In the genomic region with DNA sequence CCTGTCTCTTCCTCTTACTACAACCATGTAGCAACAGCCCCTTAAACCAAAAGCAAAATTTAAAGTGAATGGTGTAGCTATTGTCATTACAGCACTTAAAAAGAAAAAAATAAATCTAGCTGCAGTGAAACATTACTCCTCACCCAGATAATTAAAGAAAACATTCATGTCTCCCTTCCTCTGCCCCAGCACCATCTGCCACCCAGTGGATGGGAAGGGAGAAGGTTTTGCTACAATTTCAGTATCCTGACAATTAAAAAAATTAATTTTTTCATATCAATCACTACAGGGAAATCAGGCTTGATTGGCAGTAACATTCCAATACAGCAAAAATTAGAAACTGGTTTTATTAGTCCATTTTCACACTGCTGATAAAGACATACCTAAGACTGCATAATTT, we compare ENCODE assay signal across 17 cellular contexts.
DNase-seq lines count a peak whose midpoint lies in the region; TF ChIP-seq lines count a peak whose summit lies in the region.
"Had no signal": no experiment of that assay in that cellular context is flagged by ENCODE, and none has a peak within 500 bp of the region (broad histone marks: within the 10 kb centered on the region; RNA-seq: fewer than 3 reads in every experiment).

No MANE protein-coding gene starts in this region.

- H3K27me3 Mint-ChIP-seq in chondrocyte (ENCODE audit: low read depth) (no peaks in the 10 kb centered on the region), osteocyte (ENCODE audit: unreplicated experiment) (peaks cover 3% of the 10 kb centered on the region)
- H3K27me3 Mint-ChIP-seq: activated B cell treated with CpG ODN at 0.5 μM for 24 hours; activated CD8-positive, alpha-beta memory T cell treated with anti-CD3 and anti-CD28 coated beads, Interleukin-2, amount 10 ng/mL, durations not matched to agents 7 days and 5 days had no signal

- TF ChIP-seq EP300 in stomach (IDR thresholded peaks at IDR 0.05), result no peak

- TF ChIP-seq POLR2A in stomach (IDR thresholded peaks at IDR 0.05), result no peak

- H3K9me3 Mint-ChIP-seq in chondrocyte (ENCODE audit: low read depth) (no peaks in the 10 kb centered on the region), osteocyte (ENCODE audit: unreplicated experiment) (no peaks in the 10 kb centered on the region)
- H3K9me3 Mint-ChIP-seq: activated B cell treated with CpG ODN at 0.5 μM for 24 hours; stimulated activated memory B cell treated with anti-CD40 and anti-IgM and Interleukin-4, amounts not matched to agents 10 μg/mL and 1 μg/mL and 100 μg/mL, for 72 hours had no signal

- H3K4me3 Mint-ChIP-seq in chondrocyte (ENCODE audit: unreplicated experiment), result no peak overlapping the region
- H3K4me3 Mint-ChIP-seq in osteocyte (ENCODE audit: unreplicated experiment), result no peak overlapping the region
- H3K4me3 Mint-ChIP-seq: activated B cell treated with CpG ODN at 0.5 μM for 24 hours; activated CD8-positive, alpha-beta memory T cell treated with anti-CD3 and anti-CD28 coated beads, Interleukin-2, amount 10 ng/mL, durations not matched to agents 7 days and 5 days; stimulated activated memory B cell treated with anti-CD40 and anti-IgM and Interleukin-4, amounts not matched to agents 10 μg/mL and 1 μg/mL and 100 μg/mL, for 72 hours had no signal

- peak; percentile 1 for DNase-seq in NCI-H82 (lab: John Stamatoyannopoulos, UW)
- DNase-seq in NCI-H82 treated with DMSO at 0.1 percent for 48 hours (lab: John Stamatoyannopoulos, UW; ENCODE audit: unreplicated experiment), result no peak
- peak; percentile 16 for DNase-seq in NCI-H1694 treated with DMSO at 0.1 percent for 48 hours (lab: John Stamatoyannopoulos, UW)
- DNase-seq in chondrocyte (ENCODE audit: low spot score), result no peak
- no peak for DNase-seq in osteocyte (ENCODE audit: extremely low spot score, unreplicated experiment)
- no peak for DNase-seq in posterior cingulate gyrus
- no peak for DNase-seq in stomach
- DNase-seq in superior temporal gyrus (ENCODE audit: extremely low spot score), result no peak
- DNase-seq: activated B cell treated with CpG ODN at 0.5 μM for 24 hours; activated CD8-positive, alpha-beta memory T cell treated with anti-CD3 and anti-CD28 coated beads, Interleukin-2, amount 10 ng/mL, durations not matched to agents 7 days and 5 days; aorta; spleen; T-helper 1 cell; trophoblast cell had no signal

- H3K27ac ChIP-seq in stomach, result no peak overlapping the region
- H3K27ac ChIP-seq: A549, hepatocyte, spleen had no signal

- H3K36me3 Mint-ChIP-seq in chondrocyte (ENCODE audit: low read depth) (no peaks in the 10 kb centered on the region), osteocyte (ENCODE audit: unreplicated experiment) (no peaks in the 10 kb centered on the region)
- H3K36me3 Mint-ChIP-seq: activated CD8-positive, alpha-beta memory T cell treated with anti-CD3 and anti-CD28 coated beads, Interleukin-2, amount 10 ng/mL, durations not matched to agents 7 days and 5 days; stimulated activated memory B cell treated with anti-CD40 and anti-IgM and Interleukin-4, amounts not matched to agents 10 μg/mL and 1 μg/mL and 100 μg/mL, for 72 hours had no signal

- peaks cover 0 to 9% (median 0%) of the 10 kb centered on the region in 3 donors for H3K27me3 ChIP-seq in stomach
- H3K27me3 ChIP-seq: hepatocyte had no signal

- H3K4me1 Mint-ChIP-seq in chondrocyte (ENCODE audit: low read depth) (peaks cover 9% of the 10 kb centered on the region), osteocyte (ENCODE audit: unreplicated experiment) (no peaks in the 10 kb centered on the region)
- H3K4me1 Mint-ChIP-seq: activated B cell treated with CpG ODN at 0.5 μM for 24 hours; activated CD8-positive, alpha-beta memory T cell treated with anti-CD3 and anti-CD28 coated beads, Interleukin-2, amount 10 ng/mL, durations not matched to agents 7 days and 5 days; stimulated activated memory B cell treated with anti-CD40 and anti-IgM and Interleukin-4, amounts not matched to agents 10 μg/mL and 1 μg/mL and 100 μg/mL, for 72 hours had no signal

- intact Hi-C loops in posterior cingulate gyrus (cut with DNase I), result no loop called here
- intact Hi-C loops in stomach (cut with DNase I; ENCODE audit: low total_unique reads), result no loop called here

- H3K36me3 ChIP-seq in stomach, result no peaks in the 10 kb centered on the region
- H3K36me3 ChIP-seq: spleen had no signal

- H3K27ac Mint-ChIP-seq in chondrocyte (ENCODE audit: unreplicated experiment), result no peak overlapping the region
- no peak overlapping the region for H3K27ac Mint-ChIP-seq in osteocyte (ENCODE audit: unreplicated experiment)
- H3K27ac Mint-ChIP-seq: activated B cell treated with CpG ODN at 0.5 μM for 24 hours; activated CD8-positive, alpha-beta memory T cell treated with anti-CD3 and anti-CD28 coated beads, Interleukin-2, amount 10 ng/mL, durations not matched to agents 7 days and 5 days; stimulated activated memory B cell treated with anti-CD40 and anti-IgM and Interleukin-4, amounts not matched to agents 10 μg/mL and 1 μg/mL and 100 μg/mL, for 72 hours had no signal

- TF ChIP-seq CTCF in chondrocyte (IDR thresholded peaks at IDR 0.05), result peak; percentile 74
- TF ChIP-seq CTCF in osteocyte (IDR thresholded peaks at IDR 0.05), result peak; percentile 35
- no peak for TF ChIP-seq CTCF in stomach (IDR thresholded peaks at IDR 0.05)

- no peak overlapping the region for H3K4me3 ChIP-seq in stomach
- H3K4me3 ChIP-seq: A549, hepatocyte, spleen had no signal

- no peaks in the 10 kb centered on the region for H3K4me1 ChIP-seq in stomach
- H3K4me1 ChIP-seq: A549, spleen had no signal

- no peaks in the 10 kb centered on the region for H3K9me3 ChIP-seq in stomach
- H3K9me3 ChIP-seq: A549, spleen had no signal

Comparison
In these comparisons a context has a peak if more than half of its experiments do, and no peak if none do; other contexts are left out.
1. DNase-seq: peak in NCI-H82 (single experiment) and NCI-H1694 treated with DMSO at 0.1 percent for 48 hours (single experiment); none in NCI-H82 treated with DMSO at 0.1 percent for 48 hours (single experiment), chondrocyte (single experiment), osteocyte (single experiment), posterior cingulate gyrus (0 of 10), stomach (single experiment) and superior temporal gyrus (single experiment).
2. CTCF ChIP-seq: peak in chondrocyte (single experiment) and osteocyte (single experiment); none in stomach (0 of 7).